Comparison of ENCODE assay signal across 29 cellular contexts in the genomic region with DNA sequence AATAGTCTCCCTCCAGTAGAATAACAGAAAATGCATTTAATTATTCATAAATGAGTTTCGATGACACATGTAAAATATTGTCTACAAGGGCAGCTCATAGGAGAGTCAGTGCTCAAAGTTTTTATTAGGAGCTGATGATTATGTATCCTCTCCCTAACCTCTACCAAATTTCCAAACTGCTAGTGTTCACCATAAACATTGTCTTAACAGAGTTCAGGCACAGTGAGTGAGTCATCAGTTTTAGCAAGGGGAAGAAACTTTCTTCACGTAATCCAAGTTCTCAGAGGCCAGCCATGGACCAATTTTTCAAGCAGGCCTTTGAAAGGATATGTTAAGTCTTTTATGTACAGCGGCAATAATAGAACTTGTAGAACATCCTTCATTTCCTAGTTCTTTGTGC.
"Had no signal": no experiment of that assay in that cellular context is flagged by ENCODE, and none has a peak within 500 bp of the region (broad histone marks: within the 10 kb centered on the region; RNA-seq: fewer than 3 reads in every experiment).

No MANE protein-coding gene starts in this region.

- H3K27me3 Mint-ChIP-seq: memory B cell; naive B cell; stimulated activated naive B cell treated with anti-CD40 and anti-IgM and Interleukin-4, amounts not matched to agents 10 μg/mL and 1 μg/mL and 100 μg/mL, for 72 hours; stimulated activated naive CD8-positive, alpha-beta T cell treated with anti-CD3 and anti-CD28 coated beads, Interleukin-15, Interleukin-2, amounts not matched to agents 100 ng/mL and 50 ng/mL, for 24 hours had no signal

- H3K4me3 Mint-ChIP-seq: immature natural killer cell; memory B cell; mesothelial cell of epicardium; naive B cell; nephron; neural progenitor cell; stimulated activated naive B cell treated with anti-CD40 and anti-IgM and Interleukin-4, amounts not matched to agents 10 μg/mL and 1 μg/mL and 100 μg/mL, for 72 hours; stimulated activated naive CD8-positive, alpha-beta T cell treated with anti-CD3 and anti-CD28 coated beads, Interleukin-15, Interleukin-2, amounts not matched to agents 100 ng/mL and 50 ng/mL, for 24 hours had no signal

- H3K27ac ChIP-seq: dorsolateral prefrontal cortex, epithelial cell of prostate, gastroesophageal sphincter, lower lobe of right lung, neural progenitor cell, prostate gland, skin epidermis, spleen, upper lobe of right lung, vagina had no signal

- H3K4me1 ChIP-seq: lower lobe of right lung, neural progenitor cell, prostate gland, spleen, upper lobe of right lung, vagina had no signal

- H2AFZ ChIP-seq: neural progenitor cell had no signal

- H3K4me2 ChIP-seq: neural progenitor cell had no signal

- H3K36me3 ChIP-seq: gastroesophageal sphincter, lower lobe of right lung, neural progenitor cell, prostate gland, spleen, transverse colon, upper lobe of right lung, vagina had no signal

- H3K9me3 ChIP-seq: gastroesophageal sphincter, lower lobe of right lung, mucosa of descending colon, prostate gland, transverse colon, upper lobe of right lung, vagina had no signal

- H3K27me3 ChIP-seq: dorsolateral prefrontal cortex, gastroesophageal sphincter, neural progenitor cell, spleen, transverse colon, upper lobe of right lung, vagina had no signal

- ATAC-seq: esophagus mucosa; gastroesophageal sphincter; left ventricle myocardium superior; lower lobe of right lung; mucosa of descending colon; right cardiac atrium; stimulated activated naive B cell treated with anti-CD40 and anti-IgM and Interleukin-4, amounts not matched to agents 10 μg/mL and 1 μg/mL and 100 μg/mL, for 72 hours; upper lobe of right lung had no signal

- H3K4me3 ChIP-seq: dorsolateral prefrontal cortex, gastroesophageal sphincter, lower lobe of right lung, mucosa of descending colon, neural progenitor cell, prostate gland, skin epidermis, spleen, transverse colon, upper lobe of right lung, vagina had no signal

- DNase-seq: cerebellar nuclear complex; dorsolateral prefrontal cortex; effector CD4-positive, alpha-beta T cell; glutamatergic neuron; hypothalamus; immature natural killer cell; islet precursor cell; kidney glomerular epithelial cell; left ventricle myocardium superior; lower lobe of right lung; mucosa of descending colon; naive B cell; right cardiac atrium; spleen; stimulated activated CD4-positive, alpha-beta T cell treated with anti-CD3 and anti-CD28 coated beads, Interleukin-2, amount 100 ng/mL, for 48 hours; stimulated activated naive B cell treated with anti-CD40 and anti-IgM and Interleukin-4, amounts not matched to agents 10 μg/mL and 1 μg/mL and 100 μg/mL, for 72 hours; transverse colon; upper lobe of right lung had no signal

- H3K36me3 Mint-ChIP-seq: immature natural killer cell; memory B cell; mesothelial cell of epicardium; naive B cell; neural progenitor cell; stimulated activated naive B cell treated with anti-CD40 and anti-IgM and Interleukin-4, amounts not matched to agents 10 μg/mL and 1 μg/mL and 100 μg/mL, for 72 hours had no signal

- H3K27ac Mint-ChIP-seq: immature natural killer cell; memory B cell; mesothelial cell of epicardium; naive B cell; nephron; neural progenitor cell; stimulated activated naive B cell treated with anti-CD40 and anti-IgM and Interleukin-4, amounts not matched to agents 10 μg/mL and 1 μg/mL and 100 μg/mL, for 72 hours; stimulated activated naive CD8-positive, alpha-beta T cell treated with anti-CD3 and anti-CD28 coated beads, Interleukin-15, Interleukin-2, amounts not matched to agents 100 ng/mL and 50 ng/mL, for 24 hours had no signal

- H3K4me1 Mint-ChIP-seq: immature natural killer cell; memory B cell; mesothelial cell of epicardium; naive B cell; nephron; neural progenitor cell; stimulated activated naive B cell treated with anti-CD40 and anti-IgM and Interleukin-4, amounts not matched to agents 10 μg/mL and 1 μg/mL and 100 μg/mL, for 72 hours had no signal

- H3K9me3 Mint-ChIP-seq: memory B cell, mesothelial cell of epicardium, nephron, neural progenitor cell had no signal
